ENCODE assay signal across 8 cellular contexts in genomic region chr5:37370550-37370863, GRCh38. TPM values are rescaled to one million over a fixed set of nuclear protein-coding genes. Genes with fewer than 3 reads are reported as not detected.
DNase-seq lines count a peak whose midpoint lies in the region; ATAC-seq, FAIRE-seq and TF ChIP-seq lines count a peak whose summit lies in the region.

No MANE protein-coding gene starts in this region.

- H3K27ac Mint-ChIP-seq in CD8-positive, alpha-beta T cell, result peak overlapping the region; percentile 97
- peak overlapping the region; percentile 92 for H3K27ac Mint-ChIP-seq in activated T-helper 2 cell treated with anti-CD3 and anti-CD28 coated beads, Interferon-gamma antibody, Interleukin-2, Interleukin-4, amounts not matched to agents 10 μg/mL and 5 μg/mL and 100 μg/mL, durations not matched to agents 14 hours and 24 hours and 36 hours

- H3K4me3 Mint-ChIP-seq in CD8-positive, alpha-beta T cell, result peak overlapping the region; percentile 97
- H3K4me3 Mint-ChIP-seq in activated T-helper 2 cell treated with anti-CD3 and anti-CD28 coated beads, Interferon-gamma antibody, Interleukin-2, Interleukin-4, amounts not matched to agents 10 μg/mL and 5 μg/mL and 100 μg/mL, durations not matched to agents 14 hours and 24 hours and 36 hours (ENCODE audit: low read depth), result peak overlapping the region; percentile 93

- H3K36me3 Mint-ChIP-seq in CD8-positive, alpha-beta T cell, result peaks cover 12% of the 10 kb centered on the region
- peaks cover 26% of the 10 kb centered on the region for H3K36me3 Mint-ChIP-seq in activated T-helper 2 cell treated with anti-CD3 and anti-CD28 coated beads, Interferon-gamma antibody, Interleukin-2, Interleukin-4, amounts not matched to agents 10 μg/mL and 5 μg/mL and 100 μg/mL, durations not matched to agents 14 hours and 24 hours and 36 hours (ENCODE audit: low read depth)

- no peak for TF ChIP-seq POLR2A in GM12892 (IDR thresholded peaks at IDR 0.05; ENCODE audit: low read depth, low read length)

- H3K4me1 Mint-ChIP-seq in CD8-positive, alpha-beta T cell (ENCODE audit: low read depth), result peaks cover 36% of the 10 kb centered on the region
- peaks cover 25% of the 10 kb centered on the region for H3K4me1 Mint-ChIP-seq in activated T-helper 2 cell treated with anti-CD3 and anti-CD28 coated beads, Interferon-gamma antibody, Interleukin-2, Interleukin-4, amounts not matched to agents 10 μg/mL and 5 μg/mL and 100 μg/mL, durations not matched to agents 14 hours and 24 hours and 36 hours (ENCODE audit: low read depth)

- intact Hi-C loops in CD8-positive, alpha-beta T cell (cut with DNase I, micrococcal nuclease), result loop anchor here (2.0 to 10.0 kb wide), 8 partner anchors 122 to 1704 kb away; partner anchors contain the start of genes NIPBL (in 2 of the 2), CPLANE1 (in 1 of the 2), LMBRD2 (in 1 of the 2) and NADK2 (in 1 of the 2)
- intact Hi-C loops in activated T-helper 2 cell treated with anti-CD3 and anti-CD28 coated beads, Interferon-gamma antibody, Interleukin-2, Interleukin-4, amounts not matched to agents 10 μg/mL and 5 μg/mL and 100 μg/mL, durations not matched to agents 14 hours and 24 hours and 36 hours (cut with micrococcal nuclease), result loop anchor here (2.0 to 5.0 kb wide), 4 partner anchors 122 to 494 kb away; partner anchors contain the start of genes CPLANE1 and NIPBL
- intact Hi-C loops in kidney (cut with DNase I) (no loop called here), tibial artery (cut with DNase I; ENCODE audit: low total_unique reads) (no loop called here)

- peaks cover 18% of the 10 kb centered on the region for H3K4me1 ChIP-seq in CD8-positive, alpha-beta T cell (ENCODE audit: insufficient read depth, low read length)
- peaks cover 4 to 12% of the 10 kb centered on the region in 2 donors for H3K4me1 ChIP-seq in kidney (ENCODE audit: control insufficient read depth in 1 of 2, insufficient read depth in 1 of 2, low read depth in 1 of 2, low read length in 2 of 2)
- H3K4me1 ChIP-seq in tibial artery, result peaks cover 0 to 27% (median 20%) of the 10 kb centered on the region in 4 donors

- H3K27me3 Mint-ChIP-seq in CD8-positive, alpha-beta T cell (ENCODE audit: low read depth), result no peaks in the 10 kb centered on the region
- H3K27me3 Mint-ChIP-seq in activated T-helper 2 cell treated with anti-CD3 and anti-CD28 coated beads, Interferon-gamma antibody, Interleukin-2, Interleukin-4, amounts not matched to agents 10 μg/mL and 5 μg/mL and 100 μg/mL, durations not matched to agents 14 hours and 24 hours and 36 hours (ENCODE audit: low read depth), result no peaks in the 10 kb centered on the region

- FAIRE-seq in kidney (lab: Jason Lieb, UNC) (no peak), GM12892 (lab: Jason Lieb, UNC) (no peak)

- ATAC-seq in CD8-positive, alpha-beta T cell, result no peak
- peak; percentile 41 for ATAC-seq in HG02840 (IDR thresholded peaks at IDR 0.05; ENCODE audit: low FRiP score, unreplicated experiment)
- ATAC-seq in HG03280 (IDR thresholded peaks at IDR 0.05; ENCODE audit: unreplicated experiment), result no peak
- ATAC-seq in HG03196 (IDR thresholded peaks at IDR 0.05; ENCODE audit: unreplicated experiment), result no peak

- no peaks in the 10 kb centered on the region for H3K9me3 Mint-ChIP-seq in CD8-positive, alpha-beta T cell
- H3K9me3 Mint-ChIP-seq in activated T-helper 2 cell treated with anti-CD3 and anti-CD28 coated beads, Interferon-gamma antibody, Interleukin-2, Interleukin-4, amounts not matched to agents 10 μg/mL and 5 μg/mL and 100 μg/mL, durations not matched to agents 14 hours and 24 hours and 36 hours, result no peaks in the 10 kb centered on the region

- DNase-seq in CD8-positive, alpha-beta T cell, result no peak
- DNase-seq in activated T-helper 2 cell treated with anti-CD3 and anti-CD28 coated beads, Interferon-gamma antibody, Interleukin-2, Interleukin-4, amounts not matched to agents 10 μg/mL and 5 μg/mL and 100 μg/mL, durations not matched to agents 14 hours and 24 hours and 36 hours (ENCODE audit: low spot score), result no peak
- no peak for DNase-seq in kidney
- peak in 1 of 2 donors; percentile 24 for DNase-seq in tibial artery
- no peak for DNase-seq in GM12892 (ENCODE audit: insufficient read length)

- H3K27me3 ChIP-seq in CD8-positive, alpha-beta T cell (ENCODE audit: insufficient read depth, low read length), result no peaks in the 10 kb centered on the region
- no peaks in the 10 kb centered on the region for H3K27me3 ChIP-seq in tibial artery

- CTCF ChIA-PET in CD8-positive, alpha-beta T cell (lab: Charles Lee), result interaction anchor here (1.5 to 2.5 kb wide), 2 partner anchors 9 to 12 kb away, joined by 4 to 9 read pairs; partner anchors contain the start of gene WDR70

- H3K4me3 ChIP-seq in CD8-positive, alpha-beta T cell (ENCODE audit: low read depth, low read length), result peak overlapping the region; percentile 92
- H3K4me3 ChIP-seq in kidney (ENCODE audit: low read length in 2 of 2), result peak overlapping the region; percentile 100
- H3K4me3 ChIP-seq in tibial artery, result peak overlapping the region; percentile 71 to 81

- peak overlapping the region; percentile 92 to 93 for H3K9ac ChIP-seq in kidney (ENCODE audit: low read length in 2 of 2)

- TF ChIP-seq CTCF in CD8-positive, alpha-beta T cell (IDR thresholded peaks at IDR 0.05), result no peak
- TF ChIP-seq CTCF in kidney (IDR thresholded peaks at IDR 0.05; ENCODE audit: borderline replicate concordance, extremely low read depth, insufficient read depth) (no peak), tibial artery (IDR thresholded peaks at IDR 0.05) (no peak)

- POLR2A ChIA-PET in CD8-positive, alpha-beta T cell (lab: Charles Lee), result interaction anchor here (0.7 to 1.7 kb wide), 7 partner anchors 9 to 1219 kb away, joined by 3 to 16 read pairs (median 4); partner anchors contain the start of genes LMBRD2, NIPBL, SKP2 and WDR70

- no peaks in the 10 kb centered on the region for H3K9me3 ChIP-seq in CD8-positive, alpha-beta T cell (ENCODE audit: low read length)
- H3K9me3 ChIP-seq in kidney (ENCODE audit: control insufficient read depth in 1 of 2, low read length in 2 of 2) (no peaks in the 10 kb centered on the region), tibial artery (no peaks in the 10 kb centered on the region)

- peak overlapping the region; percentile 88 for H3K27ac ChIP-seq in CD8-positive, alpha-beta T cell (ENCODE audit: low read depth, low read length)
- H3K27ac ChIP-seq in kidney (ENCODE audit: low read depth in 2 of 2, low read length in 2 of 2) (peak overlapping the region in 1 of 2 donors; percentile 71), tibial artery (peak overlapping the region; percentile 79 to 82)

- H3K36me3 ChIP-seq in CD8-positive, alpha-beta T cell (ENCODE audit: insufficient read depth, low read length), result no peaks in the 10 kb centered on the region
- H3K36me3 ChIP-seq in kidney (ENCODE audit: control insufficient read depth in 1 of 2, insufficient read depth in 2 of 2, low read length in 2 of 2) (no peaks in the 10 kb centered on the region), tibial artery (no peaks in the 10 kb centered on the region)

RNA-seq across cellular contexts. Expression of gene NUP155, which starts 0.4 kb away (rescaled TPM):
- total RNA-seq in CD8-positive, alpha-beta T cell, result 10 to 100 TPM; 22.9 to 27.4 TPM
- 66.8 and 69.8 TPM in 2 replicates for total RNA-seq in activated T-helper 2 cell treated with anti-CD3 and anti-CD28 coated beads, Interferon-gamma antibody, Interleukin-2, Interleukin-4, amounts not matched to agents 10 μg/mL and 5 μg/mL and 100 μg/mL, durations not matched to agents 14 hours and 24 hours and 36 hours
- 21.5 TPM for total RNA-seq in kidney
- 4.2 TPM for polyA plus RNA-seq in kidney (ENCODE audit: insufficient read depth, low read depth, low replicate concordance)
- polyA plus RNA-seq in GM12892 (2012; ENCODE audit: missing spikeins), result 21.0 TPM

RNA-seq across cellular contexts. Expression of gene WDR70, which starts 8.6 kb away (rescaled TPM):
- total RNA-seq in CD8-positive, alpha-beta T cell, result 10 to 100 TPM; 16.5 to 20.1 TPM
- total RNA-seq in activated T-helper 2 cell treated with anti-CD3 and anti-CD28 coated beads, Interferon-gamma antibody, Interleukin-2, Interleukin-4, amounts not matched to agents 10 μg/mL and 5 μg/mL and 100 μg/mL, durations not matched to agents 14 hours and 24 hours and 36 hours, result 37.9 and 45.3 TPM in 2 replicates
- 32.3 TPM for total RNA-seq in kidney
- polyA plus RNA-seq in kidney (ENCODE audit: insufficient read depth, low read depth, low replicate concordance), result 27.2 TPM
- 27.3 TPM for polyA plus RNA-seq in GM12892 (2012; ENCODE audit: missing spikeins)

Comparison
In these comparisons a context has a peak if more than half of its experiments do, and no peak if none do; other contexts are left out.
1. intact Hi-C loops: an anchor here in CD8-positive, alpha-beta T cell (2.0 to 10.0 kb wide) and activated T-helper 2 cell treated with anti-CD3 and anti-CD28 coated beads, Interferon-gamma antibody, Interleukin-2, Interleukin-4, amounts not matched to agents 10 μg/mL and 5 μg/mL and 100 μg/mL, durations not matched to agents 14 hours and 24 hours and 36 hours (2.0 to 5.0 kb wide); none called in kidney and tibial artery.